Comparison of ENCODE assay signal across 1 cellular context in the genomic region with DNA sequence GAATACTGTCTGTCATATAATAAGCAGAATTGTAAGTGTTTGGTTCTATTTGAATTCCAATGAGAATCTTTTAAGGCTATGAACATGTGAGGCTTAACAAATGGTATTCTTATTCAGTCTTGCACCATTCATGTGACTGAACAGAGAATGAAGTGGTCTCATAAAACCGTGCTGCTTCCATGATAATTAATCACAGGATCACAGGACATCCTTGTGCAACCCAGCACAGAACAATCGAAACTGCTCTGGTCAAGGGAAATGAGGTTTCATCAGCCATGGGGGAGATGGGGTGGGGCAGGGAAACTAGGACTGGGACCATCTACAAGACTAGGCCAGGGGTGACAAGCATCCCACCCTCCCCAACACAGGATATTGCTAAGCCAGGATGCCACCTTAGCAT.
TF ChIP-seq lines count a peak whose summit lies in the region.

No MANE protein-coding gene starts in this region.

TF ChIP-seq in K562, 482 proteins besides CTCF, POLR2A, EP300 and RAD21:
- no peak for TF ChIP-seq CAMTA2 (CRISPR knock-in tag; conservative IDR thresholded peaks at IDR 0.05)
- TF ChIP-seq MYC (IDR thresholded peaks at IDR 0.05; ENCODE audit: low read depth, low read length) = no peak
- TF ChIP-seq MYC (CRISPR knock-in tag; IDR thresholded peaks at IDR 0.05; ENCODE audit: borderline replicate concordance, low read depth) = no peak
- no peak for TF ChIP-seq XRCC5 (IDR thresholded peaks at IDR 0.05; ENCODE audit: low read depth, low read length)
- TF ChIP-seq ZNF766 (CRISPR knock-in tag; conservative IDR thresholded peaks at IDR 0.05) = no peak
TF ChIP-seq in K562: peak in this region for 0.
